In genomic region chr7:100886936-100887185, GRCh38 we compare ENCODE assay signal across 13 cellular contexts. TPM values are rescaled to one million over a fixed set of nuclear protein-coding genes. Genes with fewer than 3 reads are reported as not detected.
DNase-seq lines count a peak whose midpoint lies in the region; ATAC-seq, FAIRE-seq and TF ChIP-seq lines count a peak whose summit lies in the region.
"Had no signal": no experiment of that assay in that cellular context is flagged by ENCODE, and none has a peak within 500 bp of the region (broad histone marks: within the 10 kb centered on the region; RNA-seq: fewer than 3 reads in every experiment).

No MANE protein-coding gene starts in this region.

- H3K36me3 Mint-ChIP-seq in GM23338 (ENCODE audit: low read depth) = peaks cover 69% of the 10 kb centered on the region
- peaks cover 67% of the 10 kb centered on the region for H3K36me3 Mint-ChIP-seq in activated CD4-positive, alpha-beta memory T cell treated with anti-CD3 and anti-CD28 coated beads, Interleukin-2, amount 10 ng/mL, durations not matched to agents 7 days and 5 days (ENCODE audit: low read depth)

- DNase-seq in GM23338 (ENCODE audit: low spot score) (no peak), suprapubic skin (ENCODE audit: low spot score in 2 of 2) (no peak), NK-92 (lab: John Stamatoyannopoulos, UW; ENCODE audit: unreplicated experiment) (no peak), kidney (no peak), head of caudate nucleus (no peak)
- no peak for DNase-seq in activated CD4-positive, alpha-beta memory T cell treated with anti-CD3 and anti-CD28 coated beads, Interleukin-2, amount 10 ng/mL, durations not matched to agents 7 days and 5 days
- DNase-seq: activated CD4-positive, CD25-positive, alpha-beta regulatory T cell; kidney glomerular epithelial cell; NCI-H510A treated with DMSO at 0.1 percent for 48 hours; SHP77 had no signal

- H3K4me3 Mint-ChIP-seq in GM23338 = peak overlapping the region; percentile 9; the same call in 1 of the 3 replicates
- H3K4me3 Mint-ChIP-seq in activated CD4-positive, alpha-beta memory T cell treated with anti-CD3 and anti-CD28 coated beads, Interleukin-2, amount 10 ng/mL, durations not matched to agents 7 days and 5 days = peak overlapping the region; percentile 78

- H3K79me2 ChIP-seq in GM23338 (replicated peaks; ENCODE audit: insufficient read depth) = peaks cover 28% of the 10 kb centered on the region

- POLR2A ChIA-PET in activated CD4-positive, alpha-beta memory T cell treated with anti-CD3 and anti-CD28 coated beads, Interleukin-2, amount 10 ng/mL, durations not matched to agents 7 days and 5 days (lab: Charles Lee) = interaction anchor here (0.7 to 7.4 kb wide), 5 partner anchors 11 to 198 kb away, joined by 3 to 251 read pairs (median 6); partner anchors contain the start of genes POP7, SLC12A9, SRRT and TRIM56

- peaks cover 54% of the 10 kb centered on the region for H3F3A ChIP-seq in GM23338 (replicated peaks; ENCODE audit: low read depth)

- H3K9me3 Mint-ChIP-seq in GM23338 = no peaks in the 10 kb centered on the region; the same call in 1 of the 3 replicates
- H3K9me3 Mint-ChIP-seq in activated CD4-positive, alpha-beta memory T cell treated with anti-CD3 and anti-CD28 coated beads, Interleukin-2, amount 10 ng/mL, durations not matched to agents 7 days and 5 days = no peaks in the 10 kb centered on the region

- TF ChIP-seq EP300 in suprapubic skin (IDR thresholded peaks at IDR 0.05) = no peak

- no peak overlapping the region for H2AFZ ChIP-seq in GM23338

- ATAC-seq in GM23338 = no peak

- intact Hi-C loops in kidney (cut with DNase I) (no loop called here), head of caudate nucleus (cut with DNase I) (no loop called here)

- H3K9ac ChIP-seq in BLaER1 (0 out of 2 replicates have a peak overlapping the region, but pooled peaks have one; percentile 16), kidney (ENCODE audit: low read length in 2 of 2) (no peak overlapping the region)

- H3K4me2 ChIP-seq in BLaER1 (peak overlapping the region; percentile 99), GM23338 (no peak overlapping the region)

- H3K27ac ChIP-seq in BLaER1 = peak overlapping the region; percentile 68
- 0 out of 2 replicates have a peak overlapping the region, but pooled peaks have one; percentile 69 for H3K27ac ChIP-seq in GM23338 (ENCODE audit: low read depth)
- H3K27ac ChIP-seq in mesodermal cell (ENCODE audit: low read depth, low read length, severe bottlenecking) = peak overlapping the region; percentile 2
- no peak overlapping the region for H3K27ac ChIP-seq in suprapubic skin
- H3K27ac ChIP-seq in kidney (ENCODE audit: low read depth in 2 of 2, low read length in 2 of 2) = no peak overlapping the region
- H3K27ac ChIP-seq: ovary had no signal

- CTCF ChIA-PET in activated CD4-positive, alpha-beta memory T cell treated with anti-CD3 and anti-CD28 coated beads, Interleukin-2, amount 10 ng/mL, durations not matched to agents 7 days and 5 days (lab: Charles Lee) = interaction anchor here (0.7 to 1.8 kb wide), 4 partner anchors 10 to 257 kb away, joined by 3 to 9 read pairs (median 6); partner anchors contain the start of genes SLC12A9 and SRRT

- no peak for TF ChIP-seq CTCF in GM23338 (conservative IDR thresholded peaks at IDR 0.05; ENCODE audit: low read depth in 2 of 2)
- TF ChIP-seq CTCF in suprapubic skin (IDR thresholded peaks at IDR 0.05) = no peak
- no peak for TF ChIP-seq CTCF in kidney (IDR thresholded peaks at IDR 0.05; ENCODE audit: borderline replicate concordance, extremely low read depth, insufficient read depth)

- peaks cover 25% of the 10 kb centered on the region for H3K27me3 Mint-ChIP-seq in GM23338 (ENCODE audit: insufficient read depth, low read depth, poor library complexity)
- H3K27me3 Mint-ChIP-seq in activated CD4-positive, alpha-beta memory T cell treated with anti-CD3 and anti-CD28 coated beads, Interleukin-2, amount 10 ng/mL, durations not matched to agents 7 days and 5 days = peaks cover 8% of the 10 kb centered on the region

- H3K27ac Mint-ChIP-seq in GM23338 = no peak overlapping the region
- peak overlapping the region; percentile 95 for H3K27ac Mint-ChIP-seq in activated CD4-positive, alpha-beta memory T cell treated with anti-CD3 and anti-CD28 coated beads, Interleukin-2, amount 10 ng/mL, durations not matched to agents 7 days and 5 days

- 94% methylated on average over 17 of the region's 17 CpGs for WGBS in mesodermal cell (ENCODE audit: insufficient coverage in 2 of 2), 2 experiments
- WGBS in suprapubic skin = 91% methylated on average over 17 of the region's 17 CpGs

- no peak for TF ChIP-seq POLR2A in suprapubic skin (IDR thresholded peaks at IDR 0.05)

- H3K9me3 ChIP-seq in BLaER1 (no peaks in the 10 kb centered on the region), mesodermal cell (ENCODE audit: control insufficient read depth, low read length) (no peaks in the 10 kb centered on the region), suprapubic skin (no peaks in the 10 kb centered on the region), kidney (ENCODE audit: control insufficient read depth in 1 of 2, low read length in 2 of 2) (no peaks in the 10 kb centered on the region)
- H3K9me3 ChIP-seq: ovary had no signal

- no peak for FAIRE-seq in kidney (lab: Jason Lieb, UNC)

- H3K9me2 ChIP-seq in GM23338 (ENCODE audit: insufficient read depth) = no peaks in the 10 kb centered on the region

- peak overlapping the region; percentile 93 for H3K4me3 ChIP-seq in BLaER1
- H3K4me3 ChIP-seq in GM23338 = no peak overlapping the region
- no peak overlapping the region for H3K4me3 ChIP-seq in mesodermal cell (ENCODE audit: extremely low read depth, insufficient read depth, low read length, poor library complexity, severe bottlenecking)
- no peak overlapping the region for H3K4me3 ChIP-seq in suprapubic skin
- H3K4me3 ChIP-seq in kidney (ENCODE audit: low read length in 2 of 2) = no peak overlapping the region
- H3K4me3 ChIP-seq: ovary had no signal

- peaks cover 16% of the 10 kb centered on the region for H3K27me3 ChIP-seq in BLaER1
- H3K27me3 ChIP-seq in GM23338 (ENCODE audit: insufficient read depth) = no peaks in the 10 kb centered on the region
- H3K27me3 ChIP-seq in suprapubic skin = no peaks in the 10 kb centered on the region
- H3K27me3 ChIP-seq: ovary had no signal

- H3K4me1 ChIP-seq in BLaER1 = peaks cover 85% of the 10 kb centered on the region
- H3K4me1 ChIP-seq in GM23338 (ENCODE audit: insufficient read depth) = peaks cover 14% of the 10 kb centered on the region
- H3K4me1 ChIP-seq in mesodermal cell (ENCODE audit: control insufficient read depth, insufficient read depth, low read length, poor library complexity, severe bottlenecking) = peaks cover 18% of the 10 kb centered on the region
- H3K4me1 ChIP-seq in suprapubic skin = peaks cover 40% of the 10 kb centered on the region
- H3K4me1 ChIP-seq in kidney (ENCODE audit: control insufficient read depth in 1 of 2, insufficient read depth in 1 of 2, low read depth in 1 of 2, low read length in 2 of 2) = peaks cover 4 to 18% of the 10 kb centered on the region in 2 donors

- H3K36me3 ChIP-seq in BLaER1 (peaks cover 68% of the 10 kb centered on the region), GM23338 (ENCODE audit: insufficient read depth) (peaks cover 32% of the 10 kb centered on the region), mesodermal cell (ENCODE audit: control insufficient read depth, insufficient read depth, low read length) (peaks cover 70% of the 10 kb centered on the region), suprapubic skin (peaks cover 67% of the 10 kb centered on the region), kidney (ENCODE audit: control insufficient read depth in 1 of 2, insufficient read depth in 2 of 2, low read length in 2 of 2) (peaks cover 35 to 60% of the 10 kb centered on the region in 2 donors)
- H3K36me3 ChIP-seq: ovary had no signal

- peaks cover 72% of the 10 kb centered on the region for H4K20me1 ChIP-seq in BLaER1
- peaks cover 16% of the 10 kb centered on the region for H4K20me1 ChIP-seq in GM23338 (replicated peaks; ENCODE audit: insufficient read depth)

- H3K4me1 Mint-ChIP-seq in GM23338 = peaks cover 39% of the 10 kb centered on the region
- peaks cover 67% of the 10 kb centered on the region for H3K4me1 Mint-ChIP-seq in activated CD4-positive, alpha-beta memory T cell treated with anti-CD3 and anti-CD28 coated beads, Interleukin-2, amount 10 ng/mL, durations not matched to agents 7 days and 5 days

RNA-seq across cellular contexts. Expression of gene UFSP1, which starts 2.7 kb away (rescaled TPM):
- total RNA-seq in GM23338 (2014; rRNA removed; shearing (Covaris generic)) = 11.5 and 11.8 TPM in 2 replicates
- polyA plus RNA-seq in GM23338 (2016; fragmentation: Nextera tagmentation; extraction: Ambion mirVana) = 2.0 and 4.1 TPM in 2 replicates
- 1 to 10 TPM; 2.1 to 3.0 TPM for total RNA-seq in activated CD4-positive, alpha-beta memory T cell treated with anti-CD3 and anti-CD28 coated beads, Interleukin-2, amount 10 ng/mL, durations not matched to agents 7 days and 5 days
- 1.5 TPM for polyA plus RNA-seq in mesodermal cell (2013, experiment 1 of 2)
- polyA plus RNA-seq in mesodermal cell (2013, experiment 2 of 2) = 0.86 TPM
- total RNA-seq in suprapubic skin = 1 to 10 TPM; 1.1 to 2.3 (median 1.7) TPM
- total RNA-seq in kidney = 3.4 TPM
- 3.8 TPM for polyA plus RNA-seq in kidney (ENCODE audit: insufficient read depth, low read depth, low replicate concordance)

RNA-seq across cellular contexts. Expression of gene ACHE, which starts 8.8 kb away (rescaled TPM):
- total RNA-seq in GM23338 (2014; rRNA removed; shearing (Covaris generic)) = 1.5 and 3.7 TPM in 2 replicates
- 3.6 and 3.9 TPM in 2 replicates for polyA plus RNA-seq in GM23338 (2016; fragmentation: Nextera tagmentation; extraction: Ambion mirVana)
- total RNA-seq in activated CD4-positive, alpha-beta memory T cell treated with anti-CD3 and anti-CD28 coated beads, Interleukin-2, amount 10 ng/mL, durations not matched to agents 7 days and 5 days = under 1 TPM in 1 of 2 experiments, not detected in 1; 0.13 TPM
- polyA plus RNA-seq in mesodermal cell (2013, experiment 1 of 2) = 16.8 TPM
- 12.7 TPM for polyA plus RNA-seq in mesodermal cell (2013, experiment 2 of 2)
- total RNA-seq in suprapubic skin = 1 to 10 TPM in 1 of 4 donors, under 1 TPM in 2, not detected in 1; 0.30 to 2.5 (median 0.81) TPM
- 3.6 TPM for total RNA-seq in kidney
- polyA plus RNA-seq in kidney (ENCODE audit: insufficient read depth, low read depth, low replicate concordance) = 1.6 TPM

RNA-seq across cellular contexts. Expression of gene SRRT, which starts 12.0 kb away (rescaled TPM):
- total RNA-seq in GM23338 (2014; rRNA removed; shearing (Covaris generic)) = 98.3 and 113 TPM in 2 replicates
- 125 and 140 TPM in 2 replicates for polyA plus RNA-seq in GM23338 (2016; fragmentation: Nextera tagmentation; extraction: Ambion mirVana)
- total RNA-seq in activated CD4-positive, alpha-beta memory T cell treated with anti-CD3 and anti-CD28 coated beads, Interleukin-2, amount 10 ng/mL, durations not matched to agents 7 days and 5 days = 100 to 1,000 TPM; 202 to 205 TPM
- 89.6 TPM for polyA plus RNA-seq in mesodermal cell (2013, experiment 1 of 2)
- 82.7 TPM for polyA plus RNA-seq in mesodermal cell (2013, experiment 2 of 2)
- total RNA-seq in suprapubic skin = 100 to 1,000 TPM in 2 of 4 donors, 10 to 100 TPM in 2; 62.8 to 163 (median 92.8) TPM
- 127 TPM for total RNA-seq in kidney
- 58.2 TPM for polyA plus RNA-seq in kidney (ENCODE audit: insufficient read depth, low read depth, low replicate concordance)

RNA-seq across cellular contexts. Expression of gene TRIP6, which starts 19.7 kb away (rescaled TPM):
- 106 and 112 TPM in 2 replicates for total RNA-seq in GM23338 (2014; rRNA removed; shearing (Covaris generic))
- 44.6 and 45.0 TPM in 2 replicates for polyA plus RNA-seq in GM23338 (2016; fragmentation: Nextera tagmentation; extraction: Ambion mirVana)
- total RNA-seq in activated CD4-positive, alpha-beta memory T cell treated with anti-CD3 and anti-CD28 coated beads, Interleukin-2, amount 10 ng/mL, durations not matched to agents 7 days and 5 days = 10 to 100 TPM; 28.9 to 30.1 TPM
- 86.0 TPM for polyA plus RNA-seq in mesodermal cell (2013, experiment 1 of 2)
- polyA plus RNA-seq in mesodermal cell (2013, experiment 2 of 2) = 68.8 TPM
- 100 to 1,000 TPM in 1 of 4 donors, 10 to 100 TPM in 3; 66.3 to 113 (median 80.7) TPM for total RNA-seq in suprapubic skin
- total RNA-seq in kidney = 74.4 TPM
- polyA plus RNA-seq in kidney (ENCODE audit: insufficient read depth, low read depth, low replicate concordance) = 92.6 TPM

RNA-seq across cellular contexts. Expression of gene SLC12A9, which starts 34.3 kb away (rescaled TPM):
- total RNA-seq in GM23338 (2014; rRNA removed; shearing (Covaris generic)) = 32.3 and 39.9 TPM in 2 replicates
- polyA plus RNA-seq in GM23338 (2016; fragmentation: Nextera tagmentation; extraction: Ambion mirVana) (9.7 and 10.3 TPM in 2 replicates), kidney (ENCODE audit: insufficient read depth, low read depth, low replicate concordance) (19.7 TPM)
- total RNA-seq in activated CD4-positive, alpha-beta memory T cell treated with anti-CD3 and anti-CD28 coated beads, Interleukin-2, amount 10 ng/mL, durations not matched to agents 7 days and 5 days = 10 to 100 TPM; 34.0 to 36.3 TPM
- polyA plus RNA-seq in mesodermal cell (2013, experiment 1 of 2) = 16.4 TPM
- 14.7 TPM for polyA plus RNA-seq in mesodermal cell (2013, experiment 2 of 2)
- total RNA-seq in suprapubic skin (10 to 100 TPM; 22.5 to 33.8 (median 26.4) TPM), kidney (29.9 TPM)

Comparison
In these comparisons a context has a peak if more than half of its experiments do, and no peak if none do; other contexts are left out.
1. H3K27ac ChIP-seq: peak in BLaER1 (single experiment), GM23338 (single experiment) and mesodermal cell (single experiment); none in suprapubic skin (single experiment) and kidney (0 of 2).